Comparison of ENCODE assay signal across 8 cellular contexts in genomic region chr1:156245451-156246232, GRCh38. TPM values are rescaled to one million over a fixed set of nuclear protein-coding genes. Genes with fewer than 3 reads are reported as not detected.
DNase-seq lines count a peak whose midpoint lies in the region; TF ChIP-seq lines count a peak whose summit lies in the region.

No MANE protein-coding gene starts in this region.

- peaks cover 5% of the 10 kb centered on the region for H3K36me3 Mint-ChIP-seq in activated naive CD4-positive, alpha-beta T cell treated with anti-CD3 and anti-CD28 coated beads for 36 hours (ENCODE audit: low read depth)
- peaks cover 3% of the 10 kb centered on the region in 3 donors for H3K36me3 Mint-ChIP-seq in immature natural killer cell

- no peaks in the 10 kb centered on the region for H3K9me3 ChIP-seq in thyroid gland

- DNase-seq in GM03348 (ENCODE audit: low spot score) = peak; percentile 44
- peak; percentile 64 to 74 for DNase-seq in NCI-H2081 (lab: John Stamatoyannopoulos, UW)
- peak; percentile 50 for DNase-seq in activated naive CD4-positive, alpha-beta T cell treated with anti-CD3 and anti-CD28 coated beads for 36 hours
- DNase-seq in immature natural killer cell = peak; percentile 38 to 53 (median 44)
- peak; percentile 37 to 38 for DNase-seq in thyroid gland
- DNase-seq in lower leg skin (ENCODE audit: low spot score in 2 of 2) = no peak
- DNase-seq in amygdala (lab: John Stamatoyannopoulos, UW) = no peak
- DNase-seq in amniotic stem cell (lab: John Stamatoyannopoulos, UW) = no peak

- H3K27me3 Mint-ChIP-seq in activated naive CD4-positive, alpha-beta T cell treated with anti-CD3 and anti-CD28 coated beads for 36 hours (ENCODE audit: low read depth) = no peaks in the 10 kb centered on the region
- H3K27me3 Mint-ChIP-seq in immature natural killer cell (ENCODE audit: low read depth in 3 of 3) = peaks cover 2 to 4% (median 3%) of the 10 kb centered on the region in 3 donors

- peaks cover 5 to 27% of the 10 kb centered on the region in 2 donors for H3K4me1 ChIP-seq in thyroid gland

- H3K9me3 Mint-ChIP-seq in activated naive CD4-positive, alpha-beta T cell treated with anti-CD3 and anti-CD28 coated beads for 36 hours = no peaks in the 10 kb centered on the region
- H3K9me3 Mint-ChIP-seq in immature natural killer cell = no peaks in the 10 kb centered on the region

- peak overlapping the region; percentile 66 for H3K4me3 Mint-ChIP-seq in activated naive CD4-positive, alpha-beta T cell treated with anti-CD3 and anti-CD28 coated beads for 36 hours
- peak overlapping the region; percentile 84 to 92 (median 86) for H3K4me3 Mint-ChIP-seq in immature natural killer cell

- no peak for TF ChIP-seq POLR2A in thyroid gland (IDR thresholded peaks at IDR 0.05)
- no peak for TF ChIP-seq POLR2A in lower leg skin (IDR thresholded peaks at IDR 0.05)

- intact Hi-C loops in activated naive CD4-positive, alpha-beta T cell treated with anti-CD3 and anti-CD28 coated beads for 36 hours (cut with micrococcal nuclease) = no loop called here
- intact Hi-C loops in thyroid gland (cut with DNase I) = no loop called here
- intact Hi-C loops in lower leg skin (cut with DNase I; ENCODE audit: low total_unique reads) = no loop called here

- CTCF ChIA-PET in activated naive CD4-positive, alpha-beta T cell treated with anti-CD3 and anti-CD28 coated beads for 36 hours (lab: Charles Lee) = interaction anchor here (0.6 to 1.5 kb wide), 7 partner anchors 19 to 148 kb away, joined by 3 to 5 read pairs (median 4); no protein-coding TSS in a partner anchor

- H3K4me3 ChIP-seq in thyroid gland (replicated peaks in 1 of 3) (peak overlapping the region in 1 of 3 donors; percentile 12), lower leg skin (ENCODE audit: low read depth, poor library complexity, severe bottlenecking) (no peak overlapping the region)

- no peaks in the 10 kb centered on the region for H3K27me3 ChIP-seq in thyroid gland

- 6 to 27% methylated on average over 7 to 11 of the region's 69 CpGs for WGBS in thyroid gland, 2 donors
- 13 to 24% methylated on average over 30 to 49 of the region's 69 CpGs for WGBS in lower leg skin, 2 donors

- peaks cover 7 to 8% of the 10 kb centered on the region in 2 donors for H3K36me3 ChIP-seq in thyroid gland

- no peak overlapping the region for H3K27ac ChIP-seq in thyroid gland

- TF ChIP-seq CTCF in thyroid gland (IDR thresholded peaks at IDR 0.05) (no peak), lower leg skin (IDR thresholded peaks at IDR 0.05) (no peak)

- peaks cover 11% of the 10 kb centered on the region for H3K4me1 Mint-ChIP-seq in activated naive CD4-positive, alpha-beta T cell treated with anti-CD3 and anti-CD28 coated beads for 36 hours (ENCODE audit: low read depth)
- peaks cover 16% of the 10 kb centered on the region in 2 donors for H3K4me1 Mint-ChIP-seq in immature natural killer cell

- no peak overlapping the region for H3K27ac Mint-ChIP-seq in activated naive CD4-positive, alpha-beta T cell treated with anti-CD3 and anti-CD28 coated beads for 36 hours
- H3K27ac Mint-ChIP-seq in immature natural killer cell = peak overlapping the region in 5 of 6 donors; percentile 57 to 73 (median 69)

RNA-seq across cellular contexts. Expression of gene PAQR6, which starts 2.2 kb away (rescaled TPM):
- total RNA-seq in activated naive CD4-positive, alpha-beta T cell treated with anti-CD3 and anti-CD28 coated beads for 36 hours = 1 to 10 TPM; 3.7 to 4.2 TPM
- 1 to 10 TPM; 1.3 to 2.5 (median 2.1) TPM for polyA plus RNA-seq in immature natural killer cell
- 1 to 10 TPM in 2 of 4 donors, under 1 TPM in 2; 0.63 to 2.3 (median 1.3) TPM for total RNA-seq in thyroid gland
- total RNA-seq in lower leg skin = 1 to 10 TPM; 2.0 to 8.4 (median 4.6) TPM

RNA-seq across cellular contexts. Expression of gene BGLAP, which starts 3.7 kb away (rescaled TPM):
- total RNA-seq in activated naive CD4-positive, alpha-beta T cell treated with anti-CD3 and anti-CD28 coated beads for 36 hours = 1 to 10 TPM; 3.4 to 4.0 TPM
- not detected for polyA plus RNA-seq in immature natural killer cell
- total RNA-seq in thyroid gland = 1 to 10 TPM in 3 of 4 donors, not detected in 1; 1.0 to 4.4 (median 1.3) TPM
- 1 to 10 TPM in 1 of 4 donors, under 1 TPM in 2, not detected in 1; 0.36 to 3.4 (median 0.69) TPM for total RNA-seq in lower leg skin

RNA-seq across cellular contexts. Expression of gene PMF1, which starts 32.8 kb away (rescaled TPM):
- 100 to 1,000 TPM; 135 TPM for total RNA-seq in activated naive CD4-positive, alpha-beta T cell treated with anti-CD3 and anti-CD28 coated beads for 36 hours
- 100 to 1,000 TPM in 2 of 3 donors, 10 to 100 TPM in 1; 67.3 to 122 (median 100) TPM for polyA plus RNA-seq in immature natural killer cell
- total RNA-seq in thyroid gland (100 to 1,000 TPM in 3 of 4 donors, 10 to 100 TPM in 1; 73.6 to 121 (median 107) TPM), lower leg skin (10 to 100 TPM; 62.9 to 83.6 (median 71.1) TPM)

RNA-seq across cellular contexts. Expression of gene SMG5, which starts 37.0 kb away (rescaled TPM):
- 10 to 100 TPM; 77.1 to 83.4 TPM for total RNA-seq in activated naive CD4-positive, alpha-beta T cell treated with anti-CD3 and anti-CD28 coated beads for 36 hours
- 10 to 100 TPM in 1 of 3 donors, 1 to 10 TPM in 2; 3.8 to 29.4 (median 8.5) TPM for polyA plus RNA-seq in immature natural killer cell
- total RNA-seq in thyroid gland = 10 to 100 TPM; 57.2 to 89.0 (median 76.1) TPM
- total RNA-seq in lower leg skin = 10 to 100 TPM; 56.9 to 88.4 (median 61.0) TPM

RNA-seq across cellular contexts. Expression of gene TMEM79, which starts 38.5 kb away (rescaled TPM):
- total RNA-seq in activated naive CD4-positive, alpha-beta T cell treated with anti-CD3 and anti-CD28 coated beads for 36 hours = 1 to 10 TPM; 9.1 to 9.5 TPM
- polyA plus RNA-seq in immature natural killer cell = 1 to 10 TPM; 2.0 to 6.5 (median 2.7) TPM
- total RNA-seq in thyroid gland = 1 to 10 TPM in 3 of 4 donors, under 1 TPM in 1; 0.96 to 2.2 (median 1.7) TPM
- total RNA-seq in lower leg skin = 100 to 1,000 TPM in 2 of 4 donors, 10 to 100 TPM in 2; 96.9 to 111 (median 101) TPM

Comparison
In these comparisons a context has a peak if more than half of its experiments do, and no peak if none do; other contexts are left out.
1. DNase-seq: peak in GM03348 (single experiment), NCI-H2081 (2 of 2), activated naive CD4-positive, alpha-beta T cell treated with anti-CD3 and anti-CD28 coated beads for 36 hours (single experiment), immature natural killer cell (3 of 3) and thyroid gland (2 of 2); none in lower leg skin (0 of 2), amygdala (0 of 56) and amniotic stem cell (single experiment).